1 cellular context compared by ENCODE assay signal in the genomic region with DNA sequence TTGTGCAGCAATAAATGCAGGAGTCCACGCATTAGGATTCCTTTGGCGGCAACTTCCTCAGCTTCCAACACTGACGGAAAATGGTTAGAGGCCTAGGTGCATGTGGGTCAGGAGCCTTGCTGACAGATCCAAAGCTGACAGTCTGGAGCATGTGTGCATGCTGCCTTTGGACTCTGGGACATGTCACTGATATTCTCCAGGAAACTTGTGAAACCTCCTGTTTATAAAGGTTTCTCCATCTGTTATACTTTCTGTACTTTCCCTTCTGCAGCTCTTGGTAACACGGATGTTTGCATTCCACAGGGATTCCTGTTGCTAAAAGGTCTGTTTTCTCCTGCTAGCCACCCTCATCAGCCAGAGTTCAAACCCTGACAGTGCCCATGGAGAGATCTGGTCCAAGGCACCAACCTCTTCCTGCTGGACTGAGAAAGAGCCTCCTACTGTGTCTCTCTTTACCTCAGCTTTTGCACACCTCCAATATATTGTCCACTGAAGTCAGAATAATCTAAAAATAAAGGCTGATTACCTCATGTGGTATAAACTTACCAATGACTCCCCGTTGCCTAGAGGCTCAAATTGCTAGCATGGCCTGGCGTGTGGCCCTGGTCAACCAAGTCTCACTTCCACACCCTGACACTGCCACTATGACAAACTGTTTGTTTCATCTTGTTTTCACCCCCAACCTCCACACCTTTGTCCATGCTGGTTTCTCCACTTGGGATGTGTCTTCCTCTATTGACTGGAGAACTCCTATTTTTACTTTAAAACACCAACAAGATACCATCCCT.
TF ChIP-seq lines count a peak whose summit lies in the region.

No MANE protein-coding gene starts in this region.

TF ChIP-seq in endothelial cell of umbilical vein, 7 proteins besides CTCF, POLR2A, EP300 and RAD21:
- TF ChIP-seq FOS (IDR thresholded peaks at IDR 0.05; ENCODE audit: borderline replicate concordance, insufficient read depth, low read length), result no peak
- no peak for TF ChIP-seq GATA2 (IDR thresholded peaks at IDR 0.05; ENCODE audit: insufficient read depth, insufficient read length, low read depth, low read length)
- no peak for TF ChIP-seq MYC (IDR thresholded peaks at IDR 0.05; ENCODE audit: low read depth, low read length)
- TF ChIP-seq, protein P1, sequence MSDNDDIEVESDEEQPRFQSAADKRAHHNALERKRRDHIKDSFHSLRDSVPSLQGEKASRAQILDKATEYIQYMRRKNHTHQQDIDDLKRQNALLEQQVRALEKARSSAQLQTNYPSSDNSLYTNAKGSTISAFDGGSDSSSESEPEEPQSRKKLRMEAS (IDR thresholded peaks at IDR 0.05; ENCODE audit: insufficient read depth, insufficient read length), result no peak
- no peak for TF ChIP-seq JUN (IDR thresholded peaks at IDR 0.05; ENCODE audit: borderline replicate concordance, insufficient read depth, insufficient read length, low read depth)
- no peak for TF ChIP-seq EZH2 (IDR thresholded peaks at IDR 0.05; ENCODE audit: borderline replicate concordance, low read depth, low read length, severe bottlenecking)
- no peak for TF ChIP-seq POLR2AphosphoS5 (IDR thresholded peaks at IDR 0.05; ENCODE audit: insufficient read depth, low read depth, low read length)
